In the genomic region with DNA sequence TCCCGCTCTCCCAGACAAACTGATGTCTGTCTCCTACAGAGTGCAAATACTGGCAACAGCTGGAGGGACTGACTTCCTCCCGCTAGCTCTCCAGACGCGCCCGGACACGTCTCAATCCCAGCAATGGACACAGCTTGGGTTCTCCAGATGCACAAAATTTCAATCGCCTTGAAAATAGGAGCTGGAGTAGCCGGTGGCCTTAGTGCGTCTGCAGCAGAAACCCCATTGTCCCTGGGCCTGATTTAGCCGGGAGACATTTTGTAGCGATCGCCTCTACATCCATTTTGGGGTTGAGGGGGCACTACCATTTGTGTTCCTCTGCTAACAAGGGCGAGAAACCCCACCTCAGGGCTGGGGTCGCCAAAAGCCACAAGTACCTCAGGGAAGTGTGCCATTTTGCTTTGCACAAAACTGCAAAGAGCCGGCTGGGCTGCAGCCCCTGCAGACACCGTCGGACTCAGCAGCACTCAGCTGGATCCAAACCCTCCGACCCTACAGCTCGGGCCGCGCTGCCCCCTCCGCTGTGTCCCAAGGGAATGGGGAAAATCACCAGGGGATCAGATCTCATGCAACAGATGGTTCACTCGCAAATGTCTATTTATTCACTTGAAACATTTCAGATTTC, we compare ENCODE assay signal across 10 cellular contexts. TPM values are rescaled to one million over a fixed set of nuclear protein-coding genes. Genes with fewer than 3 reads are reported as not detected.
DNase-seq lines count a peak whose midpoint lies in the region; ATAC-seq and TF ChIP-seq lines count a peak whose summit lies in the region.
"Had no signal": no experiment of that assay in that cellular context is flagged by ENCODE, and none has a peak within 500 bp of the region (broad histone marks: within the 10 kb centered on the region; RNA-seq: fewer than 3 reads in every experiment).

No MANE protein-coding gene starts in this region.

- H3K4me3 ChIP-seq in GM23248 (peak overlapping the region; percentile 44; the same call in 1 of the 2 replicates), epithelial cell of proximal tubule (ENCODE audit: low read depth, low read length) (peak overlapping the region; percentile 37), prostate gland (peak overlapping the region in 1 of 2 donors; percentile 14)

- H2AFZ ChIP-seq in GM23248 = peak overlapping the region; percentile 51

- TF ChIP-seq CTCF in epithelial cell of proximal tubule (conservative IDR thresholded peaks at IDR 0.05; ENCODE audit: low read depth, low read length) (no peak), prostate gland (IDR thresholded peaks at IDR 0.05) (no peak)

- H3K9me2 ChIP-seq in GM23248 (ENCODE audit: insufficient read depth) = no peaks in the 10 kb centered on the region

- intact Hi-C loops in prostate gland (cut with DNase I) (no loop called here), left colon (cut with DNase I, micrococcal nuclease) (no loop called here)

- H3K4me2 ChIP-seq in GM23248 (ENCODE audit: unreplicated experiment) = peak overlapping the region; percentile 80

- no peak overlapping the region for H3K4me3 Mint-ChIP-seq in stimulated activated memory B cell treated with anti-CD40 and anti-IgM and Interleukin-4, amounts not matched to agents 10 μg/mL and 1 μg/mL and 100 μg/mL, for 72 hours

- H3K27ac Mint-ChIP-seq in stimulated activated memory B cell treated with anti-CD40 and anti-IgM and Interleukin-4, amounts not matched to agents 10 μg/mL and 1 μg/mL and 100 μg/mL, for 72 hours = no peak overlapping the region
- H3K27ac Mint-ChIP-seq: stimulated activated naive CD8-positive, alpha-beta T cell treated with anti-CD3 and anti-CD28 coated beads, Interleukin-15, Interleukin-2, amounts not matched to agents 100 ng/mL and 50 ng/mL, for 24 hours had no signal

- no peak overlapping the region for H3K9ac ChIP-seq in GM23248

- no peaks in the 10 kb centered on the region for H3K9me3 Mint-ChIP-seq in stimulated activated memory B cell treated with anti-CD40 and anti-IgM and Interleukin-4, amounts not matched to agents 10 μg/mL and 1 μg/mL and 100 μg/mL, for 72 hours
- H3K9me3 Mint-ChIP-seq: stimulated activated naive CD8-positive, alpha-beta T cell treated with anti-CD3 and anti-CD28 coated beads, Interleukin-15, Interleukin-2, amounts not matched to agents 100 ng/mL and 50 ng/mL, for 24 hours had no signal

- H3K4me1 Mint-ChIP-seq in stimulated activated memory B cell treated with anti-CD40 and anti-IgM and Interleukin-4, amounts not matched to agents 10 μg/mL and 1 μg/mL and 100 μg/mL, for 72 hours = no peaks in the 10 kb centered on the region

- H3F3A ChIP-seq in GM23248 (ENCODE audit: insufficient read depth) = peaks cover 14% of the 10 kb centered on the region; the same call in 1 of the 2 replicates

- no peak for TF ChIP-seq POLR2A in prostate gland (IDR thresholded peaks at IDR 0.05)

- no peaks in the 10 kb centered on the region for H3K36me3 Mint-ChIP-seq in stimulated activated memory B cell treated with anti-CD40 and anti-IgM and Interleukin-4, amounts not matched to agents 10 μg/mL and 1 μg/mL and 100 μg/mL, for 72 hours

- no peaks in the 10 kb centered on the region for H4K20me1 ChIP-seq in GM23248 (ENCODE audit: insufficient read depth)

- H3K79me2 ChIP-seq in GM23248 (ENCODE audit: insufficient read depth) = no peaks in the 10 kb centered on the region

- WGBS in GM23248 (ENCODE audit: low coverage in 1 of 2, low lambda C conversion rate in 2 of 2, missing lambda C conversion rate in 2 of 2), 2 experiments = 47 to 53% methylated on average over 23 of the region's 23 CpGs
- WGBS in prostate gland = 30% methylated on average over 23 of the region's 23 CpGs

- no peaks in the 10 kb centered on the region for H3K9me3 ChIP-seq in GM23248 (ENCODE audit: low read depth)
- no peaks in the 10 kb centered on the region for H3K9me3 ChIP-seq in prostate gland

- DNase-seq in GM23248 (no peak), NCI-H446 treated with DMSO at 0.1 percent for 48 hours (lab: John Stamatoyannopoulos, UW) (peak; percentile 63), epithelial cell of proximal tubule (ENCODE audit: low read depth) (no peak), prostate gland (ENCODE audit: low spot score) (peak; percentile 30), HuH-7 (ENCODE audit: low spot score) (no peak), D341Med (ENCODE audit: low spot score) (no peak), left colon (no peak)
- DNase-seq: activated T-cell treated with anti-CD3 and anti-CD28 coated beads for 4 hours had no signal

- H3K27me3 ChIP-seq in GM23248 (replicated peaks; ENCODE audit: insufficient read depth) (peaks cover 6% of the 10 kb centered on the region; the same call in 1 of the 2 replicates), prostate gland (replicated peaks; ENCODE audit: insufficient read depth) (no peaks in the 10 kb centered on the region)

- peaks cover 27% of the 10 kb centered on the region for H3K4me1 ChIP-seq in GM23248 (ENCODE audit: insufficient read depth)
- H3K4me1 ChIP-seq in prostate gland (replicated peaks) = no peaks in the 10 kb centered on the region

- no peak for ATAC-seq in stimulated activated memory B cell treated with anti-CD40 and anti-IgM and Interleukin-4, amounts not matched to agents 10 μg/mL and 1 μg/mL and 100 μg/mL, for 72 hours
- no peak for ATAC-seq in left colon

- peaks cover 77% of the 10 kb centered on the region for H3K27me3 Mint-ChIP-seq in stimulated activated memory B cell treated with anti-CD40 and anti-IgM and Interleukin-4, amounts not matched to agents 10 μg/mL and 1 μg/mL and 100 μg/mL, for 72 hours

- in situ Hi-C loops in GM23248 (cut with MboI) = no loop called here

- no peaks in the 10 kb centered on the region for H3K36me3 ChIP-seq in GM23248 (ENCODE audit: low read depth)
- H3K36me3 ChIP-seq in prostate gland = no peaks in the 10 kb centered on the region

- H3K27ac ChIP-seq in GM23248 = no peak overlapping the region
- H3K27ac ChIP-seq in prostate gland = peak overlapping the region; percentile 43 to 48

RNA-seq across cellular contexts. Expression of gene CPA2, which starts 5.9 kb away (rescaled TPM):
- total RNA-seq in GM23248 (2014; rRNA removed; shearing (Covaris generic)) = not detected in 2 replicates
- not detected in 2 replicates for polyA plus RNA-seq in GM23248 (2016; fragmentation: Nextera tagmentation; extraction: Ambion mirVana)
- total RNA-seq in epithelial cell of proximal tubule (0.14 TPM in 1 of 2 replicates, not detected in the other), prostate gland (not detected), left colon (1 to 10 TPM; 1.1 to 1.7 TPM)

RNA-seq across cellular contexts. Expression of gene CPA4, which starts 20.4 kb away (rescaled TPM):
- 8.6 and 16.7 TPM in 2 replicates for total RNA-seq in GM23248 (2014; rRNA removed; shearing (Covaris generic))
- polyA plus RNA-seq in GM23248 (2016; fragmentation: Nextera tagmentation; extraction: Ambion mirVana) = 10.4 and 11.9 TPM in 2 replicates
- total RNA-seq in epithelial cell of proximal tubule (19.2 and 19.6 TPM in 2 replicates), prostate gland (under 1 TPM in 1 of 2 donors, not detected in 1; 0.23 TPM), left colon (not detected)

Comparison
In these comparisons a context has a peak if more than half of its experiments do, and no peak if none do; other contexts are left out.
1. DNase-seq: peak in NCI-H446 treated with DMSO at 0.1 percent for 48 hours (single experiment) and prostate gland (single experiment); none in GM23248 (single experiment), epithelial cell of proximal tubule (single experiment), HuH-7 (single experiment), D341Med (single experiment) and left colon (0 of 2).